10 cellular contexts compared by ENCODE assay signal in the genomic region with DNA sequence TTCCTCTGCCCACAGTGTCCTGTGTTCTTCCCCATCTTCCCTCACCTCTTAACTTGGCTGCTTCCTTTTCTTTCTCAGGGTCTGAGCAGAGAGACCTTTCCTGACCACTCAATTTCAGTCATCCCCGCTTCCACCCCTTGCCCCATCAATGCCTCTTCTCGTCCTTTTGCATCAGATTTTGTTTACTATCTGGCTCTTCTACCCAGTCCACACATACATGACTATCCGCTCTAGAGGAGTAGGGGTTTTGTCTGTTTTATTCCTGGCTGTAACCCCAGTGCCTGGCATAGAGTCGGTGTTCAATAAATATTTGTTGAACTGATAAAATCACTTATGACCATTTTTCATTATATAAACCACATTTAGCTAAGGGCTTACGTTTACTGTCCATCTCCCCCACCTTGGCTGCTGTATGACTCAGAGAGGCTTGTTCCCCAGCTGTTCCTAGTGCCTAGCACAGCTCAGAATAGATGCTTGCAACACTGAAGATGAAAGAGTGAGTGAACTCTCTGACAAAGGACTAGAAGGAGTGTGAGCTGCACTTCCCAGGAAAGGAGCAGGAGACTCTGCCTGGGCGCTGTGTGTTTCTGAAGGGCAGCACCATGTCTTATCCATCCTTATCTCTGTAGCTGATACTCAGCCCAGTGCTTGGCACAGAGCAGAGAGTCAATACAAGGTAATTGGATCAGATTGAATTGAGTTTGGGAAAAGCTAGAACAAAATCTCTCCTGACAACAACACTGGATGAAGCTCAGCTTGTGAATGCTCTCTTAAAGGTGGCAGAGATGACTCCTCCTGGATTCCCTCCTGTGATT. TPM values are rescaled to one million over a fixed set of nuclear protein-coding genes. Genes with fewer than 3 reads are reported as not detected.
DNase-seq lines count a peak whose midpoint lies in the region; ATAC-seq, FAIRE-seq and TF ChIP-seq lines count a peak whose summit lies in the region.
"Had no signal": no experiment of that assay in that cellular context is flagged by ENCODE, and none has a peak within 500 bp of the region (broad histone marks: within the 10 kb centered on the region; RNA-seq: fewer than 3 reads in every experiment).

No MANE protein-coding gene starts in this region.

- peaks cover 18% of the 10 kb centered on the region for H3K79me2 ChIP-seq in keratinocyte (ENCODE audit: control insufficient read depth, insufficient read depth, low read length)

- DNase-seq in heart left ventricle (no peak), cardiac septum (ENCODE audit: low spot score) (no peak), adrenal gland (peak; percentile 57 to 90 (median 82)), keratinocyte (ENCODE audit: low read depth, low spot score) (no peak), vagina (ENCODE audit: extremely low spot score in 2 of 2) (no peak), GOT3 (lab: John Stamatoyannopoulos, UW) (no peak), NCI-H2107 treated with DMSO at 0.1 percent for 48 hours (lab: John Stamatoyannopoulos, UW; ENCODE audit: unreplicated experiment) (no peak)
- DNase-seq in activated CD4-positive, CD25-positive, alpha-beta regulatory T cell (lab: John Stamatoyannopoulos, UW) = no peak
- DNase-seq: NCI-H146 had no signal

- H3K9me3 ChIP-seq in heart left ventricle = peaks cover 0 to 3% (median 0%) of the 10 kb centered on the region in 12 donors
- H3K9me3 ChIP-seq in adrenal gland (replicated peaks in 1 of 3) = no peaks in the 10 kb centered on the region
- no peaks in the 10 kb centered on the region for H3K9me3 ChIP-seq in keratinocyte (ENCODE audit: control insufficient read depth, low read depth, low read length)
- H3K9me3 ChIP-seq in vagina = no peaks in the 10 kb centered on the region

- dilution Hi-C loops in keratinocyte (cut with MboI; ENCODE audit: extremely low pct_ligation_motif_present, low sequenced_read_pairs) = no loop called here

- TF ChIP-seq POLR2A in heart left ventricle (IDR thresholded peaks at IDR 0.05) (no peak), adrenal gland (IDR thresholded peaks at IDR 0.05) (peak in 1 of 2 donors; percentile 35), vagina (IDR thresholded peaks at IDR 0.05) (no peak)

- no peaks in the 10 kb centered on the region for H3K27me3 ChIP-seq in heart left ventricle
- H3K27me3 ChIP-seq in adrenal gland = no peaks in the 10 kb centered on the region
- no peaks in the 10 kb centered on the region for H3K27me3 ChIP-seq in keratinocyte (ENCODE audit: control insufficient read depth, extremely low read depth, insufficient read depth, low read length)
- H3K27me3 ChIP-seq in vagina = no peaks in the 10 kb centered on the region

- H3K4me3 ChIP-seq in heart left ventricle (no peak overlapping the region), adrenal gland (no peak overlapping the region), keratinocyte (ENCODE audit: control insufficient read depth in 2 of 3, extremely low read depth in 1 of 3, insufficient read depth in 2 of 3, low read depth in 1 of 3, low read length in 3 of 3) (no peak overlapping the region), vagina (no peak overlapping the region)

- 79 to 85% (median 85%) methylated on average over 6 of the region's 6 CpGs for WGBS in heart left ventricle, 4 donors
- WGBS in adrenal gland, 4 donors = 44 to 55% (median 45%) methylated on average over 6 of the region's 6 CpGs

- ATAC-seq in heart left ventricle = peak in 3 of 4 donors; percentile 9 to 67 (median 29)

- intact Hi-C loops in heart left ventricle (cut with DNase I) (no loop called here), cardiac septum (cut with DNase I) (no loop called here), adrenal gland (cut with DNase I) (no loop called here), vagina (cut with DNase I) (no loop called here)

- FAIRE-seq in keratinocyte (lab: Jason Lieb, UNC) = peak; percentile 69
- FAIRE-seq: colon had no signal

- H3K36me3 ChIP-seq in heart left ventricle (no peaks in the 10 kb centered on the region), adrenal gland (replicated peaks in 1 of 2) (no peaks in the 10 kb centered on the region), keratinocyte (ENCODE audit: control insufficient read depth in 2 of 2, extremely low read depth in 1 of 2, insufficient read depth in 2 of 2, low read length in 2 of 2) (peaks cover 4 to 6% of the 10 kb centered on the region in 2 experiments), vagina (no peaks in the 10 kb centered on the region)

- no peaks in the 10 kb centered on the region for H4K20me1 ChIP-seq in keratinocyte (ENCODE audit: control insufficient read depth, extremely low read depth, insufficient read depth, low read length)

- H3K9ac ChIP-seq in keratinocyte (ENCODE audit: control insufficient read depth, extremely low read depth, insufficient read depth, low read length) = no peak overlapping the region

- peaks cover 0 to 9% (median 0%) of the 10 kb centered on the region in 12 donors for H3K4me1 ChIP-seq in heart left ventricle
- H3K4me1 ChIP-seq in adrenal gland (replicated peaks in 1 of 2) = peaks cover 8 to 17% of the 10 kb centered on the region in 2 donors
- no peaks in the 10 kb centered on the region for H3K4me1 ChIP-seq in keratinocyte (ENCODE audit: control insufficient read depth, extremely low read depth, insufficient read depth, low read length)
- H3K4me1 ChIP-seq in vagina = peaks cover 48% of the 10 kb centered on the region

- TF ChIP-seq CTCF in heart left ventricle (IDR thresholded peaks at IDR 0.05) = no peak
- TF ChIP-seq CTCF in adrenal gland (IDR thresholded peaks at IDR 0.05) = no peak
- TF ChIP-seq CTCF in keratinocyte (optimal IDR thresholded peaks at IDR 0.05 in 1 of 3, IDR thresholded peaks at IDR 0.05 in 1 of 3, conservative IDR thresholded peaks at IDR 0.05 in 1 of 3; ENCODE audit: extremely low read depth in 1 of 3, insufficient read depth in 2 of 3, low read length in 3 of 3) = no peak
- no peak for TF ChIP-seq CTCF in vagina (IDR thresholded peaks at IDR 0.05)

- no peak overlapping the region for H3K27ac ChIP-seq in heart left ventricle
- H3K27ac ChIP-seq in adrenal gland = peak overlapping the region; percentile 48 to 77 (median 53)
- H3K27ac ChIP-seq in keratinocyte (ENCODE audit: control insufficient read depth, insufficient read depth, low read length) = no peak overlapping the region
- H3K27ac ChIP-seq in vagina = peak overlapping the region; percentile 54

- no peak overlapping the region for H2AFZ ChIP-seq in keratinocyte (ENCODE audit: control insufficient read depth, low read length)

- no peak overlapping the region for H3K4me2 ChIP-seq in keratinocyte (ENCODE audit: control insufficient read depth, extremely low read depth, insufficient read depth, low read depth, low read length)

- no peaks in the 10 kb centered on the region for H3K9me1 ChIP-seq in keratinocyte (ENCODE audit: control insufficient read depth, extremely low read depth, insufficient read depth, low read length)

RNA-seq across cellular contexts. Expression of gene ARID5B, which starts 21.9 kb away (rescaled TPM):
- total RNA-seq in heart left ventricle (10 to 100 TPM; 11.2 to 45.5 (median 29.9) TPM), cardiac septum (25.2 TPM), adrenal gland (10 to 100 TPM in 7 of 8 donors, 1 to 10 TPM in 1; 8.6 to 42.4 (median 30.8) TPM), vagina (75.9 TPM)
- polyA plus RNA-seq in heart left ventricle (10 to 100 TPM in 1 of 2 donors, 1 to 10 TPM in 1; 4.5 to 15.8 TPM), adrenal gland (10 to 100 TPM in 1 of 3 donors, 1 to 10 TPM in 2; 5.7 to 10.7 (median 9.0) TPM), keratinocyte (5.1 to 7.0 TPM (median 5.4 TPM) in 3 replicates)
- polyA plus RNA-seq in keratinocyte (2011; ENCODE audit: low read depth) = 21.8 TPM
- polyA plus RNA-seq in keratinocyte (2011; cell fraction: cytosol; rRNA removed) = 2.6 and 3.8 TPM in 2 replicates
- polyA plus RNA-seq in keratinocyte (2011; cell fraction: nucleus; rRNA removed) = 10.2 TPM in 2 replicates
- 6.4 and 15.8 TPM in 2 replicates for polyA plus RNA-seq in keratinocyte (2012; ENCODE audit: low replicate concordance)
- 15.2 to 37.1 TPM (median 28.8 TPM) in 3 replicates for polyA minus RNA-seq in keratinocyte
- polyA minus RNA-seq in keratinocyte (2011; cell fraction: cytosol; rRNA and poly(A)+ RNA removed) = 6.1 TPM
- 24.1 and 47.5 TPM in 2 replicates for polyA minus RNA-seq in keratinocyte (2011; cell fraction: nucleus; rRNA and poly(A)+ RNA removed)

Comparison
In these comparisons a context has a peak if more than half of its experiments do, and no peak if none do; other contexts are left out.
1. DNase-seq: peak in adrenal gland (7 of 7); none in heart left ventricle (0 of 5), cardiac septum (single experiment), keratinocyte (single experiment), vagina (0 of 2), GOT3 (single experiment), NCI-H2107 treated with DMSO at 0.1 percent for 48 hours (single experiment) and activated CD4-positive, CD25-positive, alpha-beta regulatory T cell (0 of 4).
2. H3K27ac ChIP-seq: peak in adrenal gland (5 of 5) and vagina (single experiment); none in heart left ventricle (0 of 12) and keratinocyte (single experiment).